8 cellular contexts compared by ENCODE assay signal in genomic region chr10:28302668-28303488, GRCh38. TPM values are rescaled to one million over a fixed set of nuclear protein-coding genes. Genes with fewer than 3 reads are reported as not detected.
DNase-seq lines count a peak whose midpoint lies in the region; ATAC-seq and TF ChIP-seq lines count a peak whose summit lies in the region.

MPP7 (minus strand) TSS chr10:28303064; CDS start chr10:28238604, 64,460 bp downstream.

- ATAC-seq in GM18870 (IDR thresholded peaks at IDR 0.05; ENCODE audit: unreplicated experiment) = peak; percentile 100
- ATAC-seq in HG03139 (IDR thresholded peaks at IDR 0.05; ENCODE audit: unreplicated experiment) = peak; percentile 99

- H3K4me1 ChIP-seq in breast epithelium = no peaks in the 10 kb centered on the region
- H3K4me1 ChIP-seq in iPS-18a (ENCODE audit: control insufficient read depth, low read depth, low read length) = peaks cover 5% of the 10 kb centered on the region

- H3K27ac ChIP-seq in VCaP (peak within 1 kb of the TSS; percentile 85), breast epithelium (peak within 1 kb of the TSS; percentile 87 to 90), iPS-18a (ENCODE audit: low read length) (no peak within 1 kb of the TSS)

- intact Hi-C loops in breast epithelium (cut with DNase I; ENCODE audit: low total_unique reads) = no loop called here

- no peak for TF ChIP-seq POLR2A in breast epithelium (IDR thresholded peaks at IDR 0.05)

- DNase-seq in ACHN = peak; percentile 96
- peak; percentile 83 for DNase-seq in NCI-H2196 (lab: John Stamatoyannopoulos, UW; ENCODE audit: unreplicated experiment)
- DNase-seq in breast epithelium (ENCODE audit: low spot score in 2 of 2) = peak; percentile 94 to 98
- DNase-seq in skeletal muscle cell (ENCODE audit: low read depth) = peak; percentile 93

- no peaks in the 10 kb centered on the region for H3K36me3 ChIP-seq in breast epithelium
- H3K36me3 ChIP-seq in iPS-18a (ENCODE audit: control insufficient read depth, low read depth, low read length) = no peaks in the 10 kb centered on the region

- H3K9ac ChIP-seq in iPS-18a (ENCODE audit: low read length) = peak within 1 kb of the TSS; percentile 52

- TF ChIP-seq CTCF in VCaP (conservative IDR thresholded peaks at IDR 0.05) = peak; percentile 69
- TF ChIP-seq CTCF in breast epithelium (IDR thresholded peaks at IDR 0.05) = peak in 2 of 3 donors; percentile 36 to 55

- H3K9me3 ChIP-seq in breast epithelium = no peaks in the 10 kb centered on the region
- no peaks in the 10 kb centered on the region for H3K9me3 ChIP-seq in iPS-18a (ENCODE audit: control insufficient read depth, low read depth, low read length)

- in situ Hi-C loops in ACHN (cut with HindIII; ENCODE audit: low pct_ligation_motif_present, low pct_unique_long_range_greater_than_20kb, low sequenced_read_pairs) = no loop called here

- H3K4me3 ChIP-seq in breast epithelium = peak within 1 kb of the TSS; percentile 65 to 90 (median 81)
- peak within 1 kb of the TSS; percentile 76 for H3K4me3 ChIP-seq in iPS-18a (ENCODE audit: low read length)
- peak within 1 kb of the TSS; percentile 66 for H3K4me3 ChIP-seq in skeletal muscle cell (ENCODE audit: low read depth, low read length)

- H3K27me3 ChIP-seq in breast epithelium = no peaks in the 10 kb centered on the region
- peaks cover 26% of the 10 kb centered on the region for H3K27me3 ChIP-seq in iPS-18a (ENCODE audit: control insufficient read depth, insufficient read depth, low read length)

RNA-seq across cellular contexts. Expression of gene MPP7, which starts in this region (rescaled TPM):
- 10 to 100 TPM in 2 of 3 donors, 1 to 10 TPM in 1; 2.9 to 20.3 (median 18.0) TPM for total RNA-seq in breast epithelium
